Comparison of ENCODE assay signal across 10 cellular contexts in genomic region chr3:112653209-112653871, GRCh38. TPM values are rescaled to one million over a fixed set of nuclear protein-coding genes. Genes with fewer than 3 reads are reported as not detected.
A peak's percentile ranks its signal among the peaks of the same experiment; 100 is the strongest.
DNase-seq lines count a peak whose midpoint lies in the region; ATAC-seq and TF ChIP-seq lines count a peak whose summit lies in the region.
"Had no signal": no experiment of that assay in that cellular context is flagged by ENCODE, and none has a peak within 500 bp of the region (broad histone marks: within the 10 kb centered on the region; RNA-seq: fewer than 3 reads in every experiment).

No MANE protein-coding gene starts in this region.

- intact Hi-C loops in left lung (cut with DNase I) = no loop called here
- intact Hi-C loops in vagina (cut with DNase I) = no loop called here

- H3K4me3 Mint-ChIP-seq in chondrocyte (ENCODE audit: unreplicated experiment) = peak overlapping the region; percentile 43
- H3K4me3 Mint-ChIP-seq: stimulated activated naive CD8-positive, alpha-beta T cell treated with anti-CD3 and anti-CD28 coated beads, Interleukin-15, Interleukin-2, amounts not matched to agents 100 ng/mL and 50 ng/mL, for 24 hours had no signal

- TF ChIP-seq CTCF in chondrocyte (IDR thresholded peaks at IDR 0.05) (no peak), left lung (IDR thresholded peaks at IDR 0.05) (no peak), vagina (IDR thresholded peaks at IDR 0.05) (no peak)

- H3K9me3 Mint-ChIP-seq in chondrocyte (ENCODE audit: low read depth) = peaks cover 8% of the 10 kb centered on the region
- H3K9me3 Mint-ChIP-seq: stimulated activated naive CD8-positive, alpha-beta T cell treated with anti-CD3 and anti-CD28 coated beads, Interleukin-15, Interleukin-2, amounts not matched to agents 100 ng/mL and 50 ng/mL, for 24 hours had no signal

- peaks cover 68% of the 10 kb centered on the region for H3K4me1 Mint-ChIP-seq in chondrocyte (ENCODE audit: low read depth)

- H3K27me3 Mint-ChIP-seq in chondrocyte (ENCODE audit: low read depth) = no peaks in the 10 kb centered on the region
- H3K27me3 Mint-ChIP-seq: stimulated activated naive CD8-positive, alpha-beta T cell treated with anti-CD3 and anti-CD28 coated beads, Interleukin-15, Interleukin-2, amounts not matched to agents 100 ng/mL and 50 ng/mL, for 24 hours had no signal

- peaks cover 2% of the 10 kb centered on the region for H3K36me3 Mint-ChIP-seq in chondrocyte (ENCODE audit: low read depth)

- ATAC-seq in left lung (peak; percentile 77), HG03520 (IDR thresholded peaks at IDR 0.05; ENCODE audit: unreplicated experiment) (no peak)

- peak overlapping the region; percentile 93 for H3K27ac Mint-ChIP-seq in chondrocyte (ENCODE audit: unreplicated experiment)
- H3K27ac Mint-ChIP-seq: stimulated activated naive CD8-positive, alpha-beta T cell treated with anti-CD3 and anti-CD28 coated beads, Interleukin-15, Interleukin-2, amounts not matched to agents 100 ng/mL and 50 ng/mL, for 24 hours had no signal

- H3K27me3 ChIP-seq in left lung = no peaks in the 10 kb centered on the region
- H3K27me3 ChIP-seq in vagina = no peaks in the 10 kb centered on the region
- H3K27me3 ChIP-seq: colonic mucosa had no signal

- H3K27ac ChIP-seq in left lung (peak overlapping the region in 1 of 2 donors; percentile 20), vagina (peak overlapping the region; percentile 54)
- H3K27ac ChIP-seq: colonic mucosa had no signal

- H3K36me3 ChIP-seq in left lung (no peaks in the 10 kb centered on the region), vagina (no peaks in the 10 kb centered on the region)
- H3K36me3 ChIP-seq: colonic mucosa had no signal

- H3K4me3 ChIP-seq in left lung = no peak overlapping the region
- no peak overlapping the region for H3K4me3 ChIP-seq in vagina
- H3K4me3 ChIP-seq: colonic mucosa had no signal

- no peak for TF ChIP-seq RAD21 in Ishikawa (IDR thresholded peaks at IDR 0.05; ENCODE audit: low read depth)

- TF ChIP-seq POLR2A in vagina (IDR thresholded peaks at IDR 0.05) = no peak

- H3K9me3 ChIP-seq in left lung = no peaks in the 10 kb centered on the region
- no peaks in the 10 kb centered on the region for H3K9me3 ChIP-seq in vagina
- H3K9me3 ChIP-seq: colonic mucosa had no signal

- peaks cover 0 to 5% of the 10 kb centered on the region in 2 donors for H3K4me1 ChIP-seq in left lung
- H3K4me1 ChIP-seq in vagina = peaks cover 15% of the 10 kb centered on the region
- H3K4me1 ChIP-seq: colonic mucosa had no signal

- no peak for DNase-seq in chondrocyte (ENCODE audit: low spot score)
- no peak for DNase-seq in left lung
- DNase-seq in vagina (ENCODE audit: extremely low spot score in 2 of 2) = no peak
- no peak for DNase-seq in cerebellum (ENCODE audit: low spot score)
- DNase-seq in DMS 273 (lab: John Stamatoyannopoulos, UW; ENCODE audit: unreplicated experiment) = no peak
- DNase-seq: colonic mucosa, NCI-H1105 treated with DMSO at 0.1 percent for 48 hours had no signal

- peak; percentile 50; the same call in 1 of the 2 replicates for TF ChIP-seq EP300 in Ishikawa (IDR thresholded peaks at IDR 0.05; ENCODE audit: borderline replicate concordance)

TF ChIP-seq in Ishikawa, 13 proteins besides CTCF, POLR2A, EP300 and RAD21:
- TF ChIP-seq TAF1 (IDR thresholded peaks at IDR 0.05; ENCODE audit: low read depth) = no peak
- peak; percentile 47 for TF ChIP-seq TEAD4 (IDR thresholded peaks at IDR 0.05)
- no peak for TF ChIP-seq MAX (IDR thresholded peaks at IDR 0.05)

RNA-seq across cellular contexts. Expression of gene CCDC80, which starts 12.4 kb away (rescaled TPM):
- total RNA-seq in chondrocyte = 1,151 to 1,607 TPM (median 1,574 TPM) in 3 replicates
- total RNA-seq in left lung = 100 to 1,000 TPM; 154 to 247 TPM
- total RNA-seq in vagina = 51.6 TPM
- 12.8 TPM for total RNA-seq in cerebellum
